ENCODE assay signal across 11 cellular contexts in the genomic region with DNA sequence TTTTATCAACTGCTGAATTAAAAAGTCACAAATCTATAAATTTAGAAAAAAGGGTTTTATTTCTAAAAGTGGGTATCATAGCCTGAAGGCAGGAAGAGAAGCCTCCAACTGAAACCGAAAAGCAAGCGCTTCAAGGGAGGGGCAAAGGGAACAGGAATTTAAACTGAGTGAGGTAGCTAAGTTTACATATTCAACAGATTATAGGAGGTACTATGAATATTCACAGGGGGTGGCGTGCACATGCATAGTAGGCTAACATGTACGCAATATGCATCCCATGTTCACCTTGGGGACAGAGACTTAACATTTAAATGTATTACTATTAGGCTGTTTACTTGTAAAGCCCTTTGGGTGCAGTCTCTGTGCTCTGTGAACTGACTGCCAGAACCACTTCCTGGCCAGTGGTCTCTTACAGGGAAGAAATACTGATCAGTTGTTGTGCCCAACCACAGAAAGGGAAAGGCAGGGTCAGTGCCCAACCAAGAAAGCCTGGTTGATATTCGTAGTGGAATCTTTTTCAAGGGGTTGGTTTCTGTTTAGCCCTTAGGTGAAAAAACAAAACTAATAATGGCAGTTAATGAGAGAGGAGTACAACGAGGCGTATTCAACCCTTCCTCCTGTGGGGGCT.
DNase-seq lines count a peak whose midpoint lies in the region; ATAC-seq and TF ChIP-seq lines count a peak whose summit lies in the region.
"Had no signal": no experiment of that assay in that cellular context is flagged by ENCODE, and none has a peak within 500 bp of the region (broad histone marks: within the 10 kb centered on the region; RNA-seq: fewer than 3 reads in every experiment).

No MANE protein-coding gene starts in this region.

- no peak overlapping the region for H3K27ac ChIP-seq in CD8-positive, alpha-beta T cell (ENCODE audit: low read depth, low read length)
- no peak overlapping the region for H3K27ac ChIP-seq in mesenchymal stem cell (ENCODE audit: low read length, poor library complexity, severe bottlenecking)
- H3K27ac ChIP-seq in CD4-positive, alpha-beta memory T cell (ENCODE audit: low read depth, low read length): no peak overlapping the region
- H3K27ac ChIP-seq: cardiac muscle cell, thoracic aorta, VCaP had no signal

- no peak for TF ChIP-seq CTCF in CD8-positive, alpha-beta T cell (IDR thresholded peaks at IDR 0.05)

- H3K27ac Mint-ChIP-seq in natural killer cell treated with Interleukin-12 subunit alpha and Interleukin-12 subunit beta and Interleukin-15 and Interleukin-18, amount 100 ng/mL, for 72 hours: no peak overlapping the region
- H3K27ac Mint-ChIP-seq in CD8-positive, alpha-beta T cell: no peak overlapping the region
- H3K27ac Mint-ChIP-seq in CD4-positive, alpha-beta memory T cell: no peak overlapping the region

- ATAC-seq in GM19025 (IDR thresholded peaks at IDR 0.05; ENCODE audit: low read depth, unreplicated experiment) (peak; percentile 89), HG02623 (IDR thresholded peaks at IDR 0.05; ENCODE audit: unreplicated experiment) (peak; percentile 79)
- ATAC-seq in natural killer cell treated with Interleukin-12 subunit alpha and Interleukin-12 subunit beta and Interleukin-15 and Interleukin-18, amount 100 ng/mL, for 72 hours: peak; percentile 36 to 76
- ATAC-seq in CD8-positive, alpha-beta T cell: no peak

- no peak overlapping the region for H3K23ac ChIP-seq in mesenchymal stem cell (ENCODE audit: low read length in 2 of 2)

- CTCF ChIA-PET in CD8-positive, alpha-beta T cell (lab: Charles Lee): no interaction called here
- CTCF ChIA-PET in CD4-positive, alpha-beta memory T cell (lab: Charles Lee; ENCODE audit: partially characterized antibody): no interaction called here

- no peak overlapping the region for H3K14ac ChIP-seq in mesenchymal stem cell (ENCODE audit: low read length in 2 of 2)

- intact Hi-C loops in CD8-positive, alpha-beta T cell (cut with DNase I, micrococcal nuclease): no loop called here
- intact Hi-C loops in CD4-positive, alpha-beta memory T cell (cut with micrococcal nuclease): no loop called here

- no peak overlapping the region for H2AK5ac ChIP-seq in mesenchymal stem cell (ENCODE audit: low read length, severe bottlenecking)

- no peaks in the 10 kb centered on the region for H3K27me3 ChIP-seq in CD8-positive, alpha-beta T cell (ENCODE audit: insufficient read depth, low read length)
- no peaks in the 10 kb centered on the region for H3K27me3 ChIP-seq in mesenchymal stem cell (ENCODE audit: control insufficient read depth in 1 of 2, insufficient read depth in 1 of 2, low read length in 2 of 2)
- no peaks in the 10 kb centered on the region for H3K27me3 ChIP-seq in CD4-positive, alpha-beta memory T cell (ENCODE audit: insufficient read depth, low read length)
- H3K27me3 ChIP-seq: cardiac muscle cell had no signal

- H3K4me1 ChIP-seq in CD8-positive, alpha-beta T cell (ENCODE audit: insufficient read depth, low read length): no peaks in the 10 kb centered on the region
- H3K4me1 ChIP-seq in mesenchymal stem cell (ENCODE audit: control insufficient read depth, insufficient read depth, low read depth, low read length): no peaks in the 10 kb centered on the region
- H3K4me1 ChIP-seq in CD4-positive, alpha-beta memory T cell (ENCODE audit: insufficient read depth, low read length): no peaks in the 10 kb centered on the region

- peaks cover 9 to 21% of the 10 kb centered on the region in 2 donors for H3K4me1 Mint-ChIP-seq in natural killer cell treated with Interleukin-12 subunit alpha and Interleukin-12 subunit beta and Interleukin-15 and Interleukin-18, amount 100 ng/mL, for 72 hours (ENCODE audit: low read depth in 2 of 2)
- no peaks in the 10 kb centered on the region for H3K4me1 Mint-ChIP-seq in CD8-positive, alpha-beta T cell (ENCODE audit: low read depth)
- H3K4me1 Mint-ChIP-seq in CD4-positive, alpha-beta memory T cell: no peaks in the 10 kb centered on the region

- DNase-seq in HT1080 (ENCODE audit: low read depth): peak; percentile 13
- no peak for DNase-seq in natural killer cell treated with Interleukin-12 subunit alpha and Interleukin-12 subunit beta and Interleukin-15 and Interleukin-18, amount 100 ng/mL, for 72 hours (ENCODE audit: low spot score)
- no peak for DNase-seq in CD8-positive, alpha-beta T cell
- DNase-seq in mesenchymal stem cell: no peak
- no peak for DNase-seq in CD4-positive, alpha-beta memory T cell
- DNase-seq: NCI-H2107 had no signal

- H3K9me3 ChIP-seq in CD8-positive, alpha-beta T cell (ENCODE audit: low read length): no peaks in the 10 kb centered on the region
- peaks cover 5% of the 10 kb centered on the region for H3K9me3 ChIP-seq in mesenchymal stem cell (ENCODE audit: control insufficient read depth, low read length)
- no peaks in the 10 kb centered on the region for H3K9me3 ChIP-seq in CD4-positive, alpha-beta memory T cell (ENCODE audit: control insufficient read depth in 1 of 2, low read length in 2 of 2)
- H3K9me3 ChIP-seq: thoracic aorta had no signal

- no peak overlapping the region for H2BK12ac ChIP-seq in mesenchymal stem cell (ENCODE audit: low read length in 2 of 2)

- peaks cover 4% of the 10 kb centered on the region for H3K9me3 Mint-ChIP-seq in natural killer cell treated with Interleukin-12 subunit alpha and Interleukin-12 subunit beta and Interleukin-15 and Interleukin-18, amount 100 ng/mL, for 72 hours
- peaks cover 3% of the 10 kb centered on the region for H3K9me3 Mint-ChIP-seq in CD8-positive, alpha-beta T cell
- peaks cover 0 to 8% (median 4%) of the 10 kb centered on the region in 8 donors for H3K9me3 Mint-ChIP-seq in CD4-positive, alpha-beta memory T cell

- H3K27me3 Mint-ChIP-seq in natural killer cell treated with Interleukin-12 subunit alpha and Interleukin-12 subunit beta and Interleukin-15 and Interleukin-18, amount 100 ng/mL, for 72 hours: no peaks in the 10 kb centered on the region
- H3K27me3 Mint-ChIP-seq in CD8-positive, alpha-beta T cell (ENCODE audit: low read depth): no peaks in the 10 kb centered on the region
- no peaks in the 10 kb centered on the region for H3K27me3 Mint-ChIP-seq in CD4-positive, alpha-beta memory T cell

- no peaks in the 10 kb centered on the region for H3K79me1 ChIP-seq in mesenchymal stem cell (replicated peaks; ENCODE audit: low read length, poor library complexity, severe bottlenecking)

- H3K4ac ChIP-seq in mesenchymal stem cell (ENCODE audit: low read depth in 1 of 2, low read length in 2 of 2): no peak overlapping the region

- H4K8ac ChIP-seq in mesenchymal stem cell (ENCODE audit: low read length): no peak overlapping the region

- no peak overlapping the region for H2BK5ac ChIP-seq in mesenchymal stem cell (ENCODE audit: low read depth, low read length, poor library complexity, severe bottlenecking)

- 80% methylated on average over 5 of the region's 7 CpGs for WGBS in mesenchymal stem cell

- no peak overlapping the region for H3K4me2 ChIP-seq in mesenchymal stem cell (ENCODE audit: low read length, poor library complexity, severe bottlenecking)

- H4K91ac ChIP-seq in mesenchymal stem cell (ENCODE audit: low read length): no peak overlapping the region

- H2BK15ac ChIP-seq in mesenchymal stem cell (ENCODE audit: low read depth, poor library complexity, severe bottlenecking): no peak overlapping the region

- no peak overlapping the region for H2AFZ ChIP-seq in mesenchymal stem cell (ENCODE audit: low read depth, low read length)

- H3K4me3 ChIP-seq in CD8-positive, alpha-beta T cell (ENCODE audit: low read depth, low read length): no peak overlapping the region
- no peak overlapping the region for H3K4me3 ChIP-seq in mesenchymal stem cell (ENCODE audit: insufficient read depth in 1 of 2, low read depth in 1 of 2, low read length in 2 of 2)
- no peak overlapping the region for H3K4me3 ChIP-seq in CD4-positive, alpha-beta memory T cell (ENCODE audit: low read length in 2 of 2)
- H3K4me3 ChIP-seq: cardiac muscle cell, thoracic aorta had no signal

- H3K9ac ChIP-seq in mesenchymal stem cell (ENCODE audit: low read length): no peak overlapping the region

- no peak overlapping the region for H2BK120ac ChIP-seq in mesenchymal stem cell (ENCODE audit: low read depth, low read length)

- H3K36me3 ChIP-seq in CD8-positive, alpha-beta T cell (ENCODE audit: insufficient read depth, low read length): no peaks in the 10 kb centered on the region
- no peaks in the 10 kb centered on the region for H3K36me3 ChIP-seq in mesenchymal stem cell (ENCODE audit: control insufficient read depth in 1 of 2, insufficient read depth in 2 of 2, low read depth in 1 of 2, low read length in 2 of 2)
- H3K36me3 ChIP-seq in CD4-positive, alpha-beta memory T cell (ENCODE audit: insufficient read depth, low read length): no peaks in the 10 kb centered on the region
- H3K36me3 ChIP-seq: cardiac muscle cell, thoracic aorta had no signal

- POLR2A ChIA-PET in CD8-positive, alpha-beta T cell (lab: Charles Lee): no interaction called here
- POLR2A ChIA-PET in CD4-positive, alpha-beta memory T cell (lab: Charles Lee; ENCODE audit: partially characterized antibody): no interaction called here

- H3K36me3 Mint-ChIP-seq in natural killer cell treated with Interleukin-12 subunit alpha and Interleukin-12 subunit beta and Interleukin-15 and Interleukin-18, amount 100 ng/mL, for 72 hours: no peaks in the 10 kb centered on the region
- no peaks in the 10 kb centered on the region for H3K36me3 Mint-ChIP-seq in CD8-positive, alpha-beta T cell
- H3K36me3 Mint-ChIP-seq in CD4-positive, alpha-beta memory T cell: no peaks in the 10 kb centered on the region

- no peak overlapping the region for H3K4me3 Mint-ChIP-seq in natural killer cell treated with Interleukin-12 subunit alpha and Interleukin-12 subunit beta and Interleukin-15 and Interleukin-18, amount 100 ng/mL, for 72 hours
- no peak overlapping the region for H3K4me3 Mint-ChIP-seq in CD8-positive, alpha-beta T cell
- H3K4me3 Mint-ChIP-seq in CD4-positive, alpha-beta memory T cell: no peak overlapping the region

- H3K18ac ChIP-seq in mesenchymal stem cell (ENCODE audit: low read depth in 1 of 2, low read length in 2 of 2): no peak overlapping the region
